Comparison of ENCODE assay signal across 9 cellular contexts in genomic region chr7:45001826-45002225, GRCh38. TPM values are rescaled to one million over a fixed set of nuclear protein-coding genes. Genes with fewer than 3 reads are reported as not detected.
DNase-seq lines count a peak whose midpoint lies in the region; ATAC-seq and TF ChIP-seq lines count a peak whose summit lies in the region.
"Had no signal": no experiment of that assay in that cellular context is flagged by ENCODE, and none has a peak within 500 bp of the region (broad histone marks: within the 10 kb centered on the region; RNA-seq: fewer than 3 reads in every experiment).

No MANE protein-coding gene starts in this region.

- no TSS peak for BruUV-seq in MCF 10A (replicated peaks; lab: Mats Ljungman, UMichigan)

- peaks cover 17% of the 10 kb centered on the region for H3K4me1 Mint-ChIP-seq in MCF 10A (ENCODE audit: insufficient read depth, unreplicated experiment)
- H3K4me1 Mint-ChIP-seq in naive thymus-derived CD8-positive, alpha-beta T cell, result peaks cover 17 to 65% (median 52%) of the 10 kb centered on the region in 4 donors

- peaks cover 21 to 63% (median 56%) of the 10 kb centered on the region in 11 experiments; a peak in 21 of 22 replicates for H4K20me1 ChIP-seq in BLaER1 treated with 17β-estradiol and CSF1 and Interleukin-3, amounts not matched to agents 10 nM and 100 nM

- no peak overlapping the region for H3K27ac ChIP-seq in BLaER1 treated with 17β-estradiol and CSF1 and Interleukin-3, amounts not matched to agents 10 nM and 100 nM
- H3K27ac ChIP-seq in KOPT-K1 (ENCODE audit: low read depth, low read length, poor library complexity, severe bottlenecking), result peak overlapping the region; percentile 99

- CTCF ChIA-PET in MCF 10A (lab: Yijun Ruan, JAX), result interaction anchor here (0.6 to 3.0 kb wide), 13 partner anchors 10 to 146 kb away, joined by 3 to 15 read pairs (median 4); partner anchors contain the start of gene PURB

- intact Hi-C loops in MCF 10A (cut with micrococcal nuclease), result no loop called here

- POLR2A ChIA-PET in MCF 10A (lab: Yijun Ruan, JAX), result interaction anchor here (0.6 to 8.8 kb wide), 26 partner anchors 9 to 958 kb away, joined by 3 to 190 read pairs (median 8); partner anchors contain the start of genes DDX56, H2AZ2, NUDCD3 and OGDH
- POLR2A ChIA-PET in naive thymus-derived CD8-positive, alpha-beta T cell (lab: Charles Lee), result interaction anchor here (0.6 to 10.5 kb wide), 16 partner anchors 11 to 420 kb away, joined by 3 to 314 read pairs (median 4); partner anchors contain the start of genes MYO1G, OGDH, PURB and TBRG4

- H3K9me3 Mint-ChIP-seq in MCF 10A (ENCODE audit: unreplicated experiment), result no peaks in the 10 kb centered on the region
- no peaks in the 10 kb centered on the region for H3K9me3 Mint-ChIP-seq in naive thymus-derived CD8-positive, alpha-beta T cell

- no peak for TF ChIP-seq CTCF in MCF 10A (IDR thresholded peaks at IDR 0.05; ENCODE audit: unreplicated experiment)

- peaks cover 0 to 21% (median 13%) of the 10 kb centered on the region in 11 experiments; a peak in 14 of 22 replicates for H3K36me3 ChIP-seq in BLaER1 treated with 17β-estradiol and CSF1 and Interleukin-3, amounts not matched to agents 10 nM and 100 nM
- H3K36me3 ChIP-seq in KOPT-K1 (ENCODE audit: insufficient read depth, low read length), result peaks cover 45% of the 10 kb centered on the region

- no peaks in the 10 kb centered on the region for H3K27me3 Mint-ChIP-seq in MCF 10A (ENCODE audit: insufficient read depth, unreplicated experiment)
- H3K27me3 Mint-ChIP-seq in naive thymus-derived CD8-positive, alpha-beta T cell, result no peaks in the 10 kb centered on the region

- H3K9me3 ChIP-seq in BLaER1 treated with 17β-estradiol and CSF1 and Interleukin-3, amounts not matched to agents 10 nM and 100 nM (replicated peaks in 1 of 11), result no peaks in the 10 kb centered on the region
- no peaks in the 10 kb centered on the region for H3K9me3 ChIP-seq in KOPT-K1 (ENCODE audit: insufficient read depth, low read length, poor library complexity, severe bottlenecking)

- H3K4me3 ChIP-seq in BLaER1 treated with 17β-estradiol and CSF1 and Interleukin-3, amounts not matched to agents 10 nM and 100 nM, result peak overlapping the region in 9 of 10 experiments; percentile 70 to 87 (median 80); a peak in 12 of 20 replicates

- H3K36me3 Mint-ChIP-seq in MCF 10A (ENCODE audit: insufficient read depth, unreplicated experiment), result peaks cover 16% of the 10 kb centered on the region
- H3K36me3 Mint-ChIP-seq in naive thymus-derived CD8-positive, alpha-beta T cell, result peaks cover 0 to 5% (median 2%) of the 10 kb centered on the region in 3 donors

- no peak for ATAC-seq in naive thymus-derived CD8-positive, alpha-beta T cell
- ATAC-seq in HG03571 (IDR thresholded peaks at IDR 0.05; ENCODE audit: unreplicated experiment) (no peak), GM19035 (IDR thresholded peaks at IDR 0.05; ENCODE audit: unreplicated experiment) (no peak)

- no peaks in the 10 kb centered on the region for H3K27me3 ChIP-seq in BLaER1 treated with 17β-estradiol and CSF1 and Interleukin-3, amounts not matched to agents 10 nM and 100 nM

- H3K4me1 ChIP-seq in BLaER1 treated with 17β-estradiol and CSF1 and Interleukin-3, amounts not matched to agents 10 nM and 100 nM, result peaks cover 41 to 63% (median 60%) of the 10 kb centered on the region in 10 experiments

- H3K9ac ChIP-seq in BLaER1 treated with 17β-estradiol and CSF1 and Interleukin-3, amounts not matched to agents 10 nM and 100 nM, result peak overlapping the region in 8 of 11 experiments; percentile 81 to 93 (median 88); a peak in 9 of 22 replicates

- no peak overlapping the region for H3K27ac Mint-ChIP-seq in MCF 10A (ENCODE audit: low read depth, unreplicated experiment)
- H3K27ac Mint-ChIP-seq in naive thymus-derived CD8-positive, alpha-beta T cell, result peak overlapping the region; percentile 82 to 96 (median 93)

- DNase-seq in MCF 10A (ENCODE audit: unreplicated experiment) (no peak), amniotic stem cell (lab: John Stamatoyannopoulos, UW) (no peak), NCI-H82 (lab: John Stamatoyannopoulos, UW) (no peak)
- no peak for DNase-seq in naive thymus-derived CD8-positive, alpha-beta T cell
- DNase-seq: NCI-H2081 treated with DMSO at 0.1 percent for 48 hours had no signal

- H3K4me2 ChIP-seq in BLaER1 treated with 17β-estradiol and CSF1 and Interleukin-3, amounts not matched to agents 10 nM and 100 nM, result peak overlapping the region; percentile 83 to 99 (median 92)

- H3K4me3 Mint-ChIP-seq in MCF 10A (ENCODE audit: unreplicated experiment), result peak overlapping the region; percentile 75
- peak overlapping the region in 8 of 10 donors; percentile 52 to 95 (median 86) for H3K4me3 Mint-ChIP-seq in naive thymus-derived CD8-positive, alpha-beta T cell

RNA-seq across cellular contexts. Expression of gene CCM2, which starts 1.8 kb away (rescaled TPM):
- total RNA-seq in MCF 10A (2022), result 35.1 and 36.2 TPM in 2 replicates
- 100 to 1,000 TPM; 160 to 167 TPM for total RNA-seq in naive thymus-derived CD8-positive, alpha-beta T cell
- polyA plus RNA-seq in naive thymus-derived CD8-positive, alpha-beta T cell, result 10 to 100 TPM; 49.9 to 81.7 (median 63.2) TPM

RNA-seq across cellular contexts. Expression of gene MYO1G, which starts 23.0 kb away (rescaled TPM):
- total RNA-seq in MCF 10A (2022), result 0.14 and 0.15 TPM in 2 replicates
- 10 to 100 TPM; 44.4 to 44.5 TPM for total RNA-seq in naive thymus-derived CD8-positive, alpha-beta T cell
- 100 to 1,000 TPM in 1 of 3 donors, 10 to 100 TPM in 2; 60.0 to 106 (median 73.8) TPM for polyA plus RNA-seq in naive thymus-derived CD8-positive, alpha-beta T cell

Comparison
In these comparisons a context has a peak if more than half of its experiments do, and no peak if none do; other contexts are left out.
1. RNA of gene MYO1G, which starts 23.0 kb away (total RNA-seq): 44.4 to 44.5 TPM in naive thymus-derived CD8-positive, alpha-beta T cell; 0.14 to 0.15 TPM in MCF 10A; every median in the first group is over 10 times any median in the second.